Comparison of ENCODE assay signal across 10 cellular contexts in genomic region chr9:70415041-70415440, GRCh38. TPM values are rescaled to one million over a fixed set of nuclear protein-coding genes. Genes with fewer than 3 reads are reported as not detected.
DNase-seq lines count a peak whose midpoint lies in the region; FAIRE-seq and TF ChIP-seq lines count a peak whose summit lies in the region.
"Had no signal": no experiment of that assay in that cellular context is flagged by ENCODE, and none has a peak within 500 bp of the region (broad histone marks: within the 10 kb centered on the region; RNA-seq: fewer than 3 reads in every experiment).

No MANE protein-coding gene starts in this region.

- H2AFZ ChIP-seq in PC-9 = no peak overlapping the region; the same call in 1 of the 2 replicates
- H2AFZ ChIP-seq in parathyroid adenoma = no peak overlapping the region

- H3K27me3 ChIP-seq in BJ (ENCODE audit: control insufficient read depth, insufficient read depth, low read length) = no peaks in the 10 kb centered on the region
- H3K27me3 ChIP-seq in PC-9 (ENCODE audit: insufficient read depth, low read depth) = no peaks in the 10 kb centered on the region
- H3K27me3 ChIP-seq in endocrine pancreas (ENCODE audit: control insufficient read depth, insufficient read depth, low read length) = no peaks in the 10 kb centered on the region
- no peaks in the 10 kb centered on the region for H3K27me3 ChIP-seq in parathyroid adenoma (ENCODE audit: control insufficient read depth, insufficient read depth, low read length)
- H3K27me3 ChIP-seq in Caco-2 (replicated peaks; ENCODE audit: control insufficient read depth, insufficient read depth, low read length) = no peaks in the 10 kb centered on the region

- H3K79me2 ChIP-seq in PC-9 (ENCODE audit: low read depth) (0 out of 2 replicates have a peak, but pooled peaks cover 10% of the 10 kb centered on the region), parathyroid adenoma (peaks cover 12% of the 10 kb centered on the region)

- peak overlapping the region; percentile 90 for H3K4me3 ChIP-seq in BJ (ENCODE audit: low read depth, low read length)
- H3K4me3 ChIP-seq in PC-9 = peak overlapping the region; percentile 87; the same call in 1 of the 2 replicates
- H3K4me3 ChIP-seq in endocrine pancreas (ENCODE audit: control insufficient read depth, insufficient read depth, low read length) = peak overlapping the region; percentile 76
- peak overlapping the region; percentile 82 for H3K4me3 ChIP-seq in parathyroid adenoma (ENCODE audit: low read depth, low read length)
- no peak overlapping the region for H3K4me3 ChIP-seq in Caco-2 (ENCODE audit: low read depth, low read length)

- no peak overlapping the region for H3K27ac Mint-ChIP-seq in Caco-2 (ENCODE audit: unreplicated experiment)

- peaks cover 6% of the 10 kb centered on the region for H3K36me3 Mint-ChIP-seq in Caco-2 (ENCODE audit: insufficient read depth, unreplicated experiment)

- no peak overlapping the region for H3K27ac ChIP-seq in PC-9
- peak overlapping the region; percentile 100 for H3K27ac ChIP-seq in parathyroid adenoma

- no peaks in the 10 kb centered on the region for H3K27me3 Mint-ChIP-seq in Caco-2 (ENCODE audit: insufficient read depth, unreplicated experiment)

- H3K9ac ChIP-seq in endocrine pancreas (ENCODE audit: control insufficient read depth, insufficient read depth, low read length) = no peak overlapping the region
- H3K9ac ChIP-seq in parathyroid adenoma = no peak overlapping the region

- H3K36me3 ChIP-seq in BJ (ENCODE audit: control insufficient read depth, insufficient read depth, low read length) (no peaks in the 10 kb centered on the region), PC-9 (ENCODE audit: low read depth) (no peaks in the 10 kb centered on the region), endocrine pancreas (ENCODE audit: control insufficient read depth, insufficient read depth, low read length) (no peaks in the 10 kb centered on the region), parathyroid adenoma (ENCODE audit: control insufficient read depth, insufficient read depth, low read length) (no peaks in the 10 kb centered on the region), Caco-2 (ENCODE audit: control insufficient read depth, insufficient read depth, low read length) (no peaks in the 10 kb centered on the region)

- H3K4me1 ChIP-seq in PC-9 (replicated peaks; ENCODE audit: insufficient read depth) = peaks cover 28% of the 10 kb centered on the region
- peaks cover 6% of the 10 kb centered on the region for H3K4me1 ChIP-seq in endocrine pancreas (ENCODE audit: control insufficient read depth, insufficient read depth, low read length)
- peaks cover 9% of the 10 kb centered on the region for H3K4me1 ChIP-seq in parathyroid adenoma
- H3K4me1 ChIP-seq in Caco-2 = no peaks in the 10 kb centered on the region

- no peaks in the 10 kb centered on the region for H3K9me3 Mint-ChIP-seq in Caco-2 (ENCODE audit: unreplicated experiment)

- BruUV-seq in PC-9 (replicated peaks; lab: Mats Ljungman, UMichigan) = no TSS peak
- no TSS peak for BruUV-seq in Caco-2 (replicated peaks; lab: Mats Ljungman, UMichigan)

- intact Hi-C loops in PC-9 (cut with micrococcal nuclease; ENCODE audit: unreplicated experiment) (loop anchor here (5.0 kb wide), 5 partner anchors 58 to 1727 kb away; no protein-coding TSS in a partner anchor), Caco-2 (cut with micrococcal nuclease; ENCODE audit: unreplicated experiment) (no loop called here)

- no peak overlapping the region for H3K4me3 Mint-ChIP-seq in Caco-2 (ENCODE audit: unreplicated experiment)

- no peaks in the 10 kb centered on the region for H3K9me3 ChIP-seq in PC-9 (ENCODE audit: insufficient read depth, low read depth)
- no peaks in the 10 kb centered on the region for H3K9me3 ChIP-seq in endocrine pancreas (ENCODE audit: control insufficient read depth, low read length)
- H3K9me3 ChIP-seq in parathyroid adenoma (ENCODE audit: control insufficient read depth, low read length) = no peaks in the 10 kb centered on the region
- no peaks in the 10 kb centered on the region for H3K9me3 ChIP-seq in Caco-2

- peaks cover 41% of the 10 kb centered on the region; the same call in 1 of the 2 replicates for H3F3A ChIP-seq in PC-9 (ENCODE audit: insufficient read depth, low read depth)

- H4K20me1 ChIP-seq in PC-9 (ENCODE audit: insufficient read depth) = no peaks in the 10 kb centered on the region

- peak overlapping the region; percentile 80 for H3K4me2 ChIP-seq in PC-9
- H3K4me2 ChIP-seq in parathyroid adenoma (ENCODE audit: low read length) = peak overlapping the region; percentile 96

- DNase-seq in BJ (ENCODE audit: low read depth) (no peak), PC-9 (no peak), Caco-2 (no peak), retina (no peak), AML-193 (lab: John Stamatoyannopoulos, UW) (no peak), RCC 7860 (ENCODE audit: low spot score) (no peak)
- DNase-seq: NCI-H1417 treated with DMSO at 0.1 percent for 48 hours, T-helper 9 cell had no signal

- no peak for TF ChIP-seq CTCF in BJ (IDR thresholded peaks at IDR 0.05; ENCODE audit: insufficient read depth, low read depth, low read length)
- no peak for TF ChIP-seq CTCF in PC-9 (conservative IDR thresholded peaks at IDR 0.05)
- no peak for TF ChIP-seq CTCF in parathyroid adenoma (IDR thresholded peaks at IDR 0.05)
- TF ChIP-seq CTCF in Caco-2 (IDR thresholded peaks at IDR 0.05; ENCODE audit: insufficient read depth in 1 of 2, low read depth in 1 of 2, low read length in 1 of 2, severe bottlenecking in 1 of 2, unreplicated experiment in 1 of 2) = no peak

- POLR2A ChIA-PET in BJ (lab: Charles Lee) = interaction anchor here (1.4 kb wide), 1 partner anchor 74 kb away, joined by 3 read pairs; no protein-coding TSS in a partner anchor
- POLR2A ChIA-PET in PC-9 (lab: Charles Lee; ENCODE audit: unreplicated experiment) = interaction anchor here (0.6 kb wide), 1 partner anchor 468 kb away, joined by 3 read pairs; no protein-coding TSS in a partner anchor
- POLR2A ChIA-PET in Caco-2 (lab: Charles Lee) = no interaction called here

- no peaks in the 10 kb centered on the region for H3K4me1 Mint-ChIP-seq in Caco-2 (ENCODE audit: low read depth, unreplicated experiment)

- CTCF ChIA-PET in BJ (lab: Yijun Ruan, JAX) = interaction anchor here (0.6 to 2.2 kb wide), 4 partner anchors 51 to 188 kb away, joined by 3 to 9 read pairs (median 6); no protein-coding TSS in a partner anchor
- CTCF ChIA-PET in PC-9 (lab: Charles Lee) = no interaction called here
- CTCF ChIA-PET in Caco-2 (lab: Charles Lee) = no interaction called here

- no peak for FAIRE-seq in RCC 7860 (lab: Jason Lieb, UNC)

- H3K9me2 ChIP-seq in PC-9 (ENCODE audit: insufficient read depth) = no peaks in the 10 kb centered on the region

RNA-seq across cellular contexts. Expression of gene KLF9, which starts 0.6 kb away (rescaled TPM):
- 29.2 and 32.7 TPM in 2 replicates for polyA plus RNA-seq in BJ (2011; rRNA removed)
- 29.0 TPM in 2 replicates for polyA minus RNA-seq in BJ (2011; rRNA and poly(A)+ RNA removed)
- total RNA-seq in PC-9 (2021) (7.0 and 9.2 TPM in 2 replicates), Caco-2 (2022) (0.77 and 0.98 TPM in 2 replicates)
